In the genomic region with DNA sequence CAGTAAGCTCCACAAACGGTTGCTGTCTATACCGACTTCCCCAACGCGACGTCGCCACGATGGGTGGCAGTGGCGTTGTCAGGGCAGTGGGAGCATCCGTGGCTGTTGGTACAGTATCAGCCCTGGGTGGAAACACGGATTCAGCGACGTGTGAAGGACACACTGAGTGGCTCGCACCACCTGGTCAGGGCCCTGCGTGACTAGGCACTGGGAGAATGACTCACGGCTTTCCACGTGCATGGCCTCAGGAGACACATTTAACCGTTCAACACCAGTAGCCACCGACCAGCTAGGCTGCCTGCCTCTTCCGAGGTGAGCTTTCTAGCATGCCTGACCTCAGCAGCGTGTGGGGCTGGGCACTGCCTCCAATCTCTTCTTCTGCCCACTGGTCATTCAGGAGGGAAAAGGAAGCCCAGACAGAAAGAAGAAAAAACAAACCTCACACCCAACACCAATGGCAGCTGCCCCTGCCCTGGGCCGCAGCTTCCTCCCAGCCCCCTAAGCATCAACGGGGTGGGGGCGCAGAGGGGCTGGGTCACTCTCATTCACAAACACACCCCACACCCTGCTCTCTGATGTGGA, we compare ENCODE assay signal across 1 cellular context.
TF ChIP-seq lines count a peak whose summit lies in the region.

No MANE protein-coding gene starts in this region.

TF ChIP-seq in A549, 52 proteins besides CTCF, POLR2A, EP300 and RAD21 (continued from another document):
- TF ChIP-seq, protein P1, sequence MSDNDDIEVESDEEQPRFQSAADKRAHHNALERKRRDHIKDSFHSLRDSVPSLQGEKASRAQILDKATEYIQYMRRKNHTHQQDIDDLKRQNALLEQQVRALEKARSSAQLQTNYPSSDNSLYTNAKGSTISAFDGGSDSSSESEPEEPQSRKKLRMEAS (IDR thresholded peaks at IDR 0.05) = peak; percentile 81
- TF ChIP-seq ZSCAN20 (CRISPR knock-in tag; IDR thresholded peaks at IDR 0.05) (peak; percentile 69; the same call in 1 of the 2 replicates), HEYL (CRISPR knock-in tag; IDR thresholded peaks at IDR 0.05) (0 out of 2 replicates have a peak, but pooled peaks have one; percentile 55), ZFP36 (IDR thresholded peaks at IDR 0.05; ENCODE audit: borderline replicate concordance, partially characterized antibody) (no peak)
- TF ChIP-seq, protein P2, sequence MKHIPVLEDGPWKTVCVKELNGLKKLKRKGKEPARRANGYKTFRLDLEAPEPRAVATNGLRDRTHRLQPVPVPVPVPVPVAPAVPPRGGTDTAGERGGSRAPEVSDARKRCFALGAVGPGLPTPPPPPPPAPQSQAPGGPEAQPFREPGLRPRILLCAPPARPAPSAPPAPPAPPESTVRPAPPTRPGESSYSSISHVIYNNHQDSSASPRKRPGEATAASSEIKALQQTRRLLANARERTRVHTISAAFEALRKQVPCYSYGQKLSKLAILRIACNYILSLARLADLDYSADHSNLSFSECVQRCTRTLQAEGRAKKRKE (CRISPR knock-in tag; IDR thresholded peaks at IDR 0.05; ENCODE audit: low read depth) = peak; percentile 87
